ENCODE assay signal across 20 cellular contexts in the genomic region with DNA sequence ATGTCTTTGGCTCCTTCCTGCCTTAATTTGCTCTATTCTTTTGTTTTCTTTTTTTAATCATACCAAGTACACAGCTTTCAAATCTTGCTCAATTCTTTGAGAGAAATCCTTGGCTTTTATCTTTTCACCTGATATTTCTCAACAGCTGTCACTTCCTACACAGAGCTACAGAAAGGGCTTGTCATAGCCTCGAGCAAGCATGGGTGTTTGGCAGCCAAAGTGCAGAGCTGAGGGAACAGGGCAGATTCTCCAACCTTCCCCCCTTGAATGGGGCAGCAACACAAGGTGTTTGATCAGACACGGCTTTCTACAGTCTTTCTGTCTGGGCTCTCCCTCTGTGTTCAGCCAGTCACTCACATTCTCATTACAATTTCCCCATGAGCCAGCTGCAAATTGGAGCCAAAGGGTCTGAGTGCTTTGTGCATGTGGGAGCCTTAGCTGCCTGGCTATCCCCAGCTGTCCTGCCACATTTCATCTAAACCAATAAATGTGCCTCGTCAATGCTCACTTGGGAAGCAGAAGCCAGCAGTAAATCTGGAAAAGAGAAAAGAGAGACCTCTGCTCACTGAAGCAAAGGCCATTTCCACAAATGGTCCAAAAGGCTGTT.
A peak's percentile ranks its signal among the peaks of the same experiment; 100 is the strongest.
DNase-seq lines count a peak whose midpoint lies in the region; ATAC-seq, FAIRE-seq and TF ChIP-seq lines count a peak whose summit lies in the region.
"Had no signal": no experiment of that assay in that cellular context is flagged by ENCODE, and none has a peak within 500 bp of the region (broad histone marks: within the 10 kb centered on the region; RNA-seq: fewer than 3 reads in every experiment).

No MANE protein-coding gene starts in this region.

- H3K23me2 ChIP-seq in H1 (ENCODE audit: low read depth, low read length): no peaks in the 10 kb centered on the region

- no peak overlapping the region for H3K4ac ChIP-seq in H1 (replicated peaks; ENCODE audit: insufficient read length, low read depth, low read length)

- no peaks in the 10 kb centered on the region for H3K27me3 ChIP-seq in H1 (replicated peaks in 1 of 4; ENCODE audit: control insufficient read depth in 3 of 4, extremely low read depth in 1 of 4, insufficient read depth in 3 of 4, low read length in 3 of 4)
- H3K27me3 ChIP-seq: BLaER1, brain microvascular endothelial cell, esophagus squamous epithelium had no signal

- H3K36me3 ChIP-seq in H1 (ENCODE audit: control insufficient read depth in 2 of 4, insufficient read depth in 4 of 4, low read length in 3 of 4): no peaks in the 10 kb centered on the region
- H3K36me3 ChIP-seq: BLaER1, brain microvascular endothelial cell, esophagus squamous epithelium had no signal

- H4K5ac ChIP-seq in H1 (ENCODE audit: insufficient read length, low read depth, low read length): no peak overlapping the region

- no peak overlapping the region for H3K9ac ChIP-seq in H1 (replicated peaks in 1 of 4; ENCODE audit: extremely low read depth in 1 of 4, low read depth in 3 of 4, low read length in 3 of 4)
- H3K9ac ChIP-seq: BLaER1 had no signal

- CTCF ChIA-PET in H1 (lab: Charles Lee; ENCODE audit: partially characterized antibody): interaction anchor here (0.7 to 1.2 kb wide), 2 partner anchors 12 to 155 kb away, joined by 3 to 5 read pairs; no protein-coding TSS in a partner anchor

- peak overlapping the region; percentile 68; the same call in 1 of the 2 replicates for H2AFZ ChIP-seq in H1 (ENCODE audit: low read length)

- no peak for FAIRE-seq in H1 (lab: Jason Lieb, UNC)

- H3K9me3 ChIP-seq in H1 (ENCODE audit: insufficient read depth in 2 of 2, low read depth in 1 of 2, low read length in 1 of 2): no peaks in the 10 kb centered on the region
- H3K9me3 ChIP-seq: esophagus squamous epithelium had no signal

- no peaks in the 10 kb centered on the region for H3K4me1 ChIP-seq in H1 (replicated peaks in 1 of 4; ENCODE audit: control insufficient read depth in 3 of 4, insufficient read depth in 4 of 4, low read length in 3 of 4)
- H3K4me1 ChIP-seq: BLaER1 had no signal

- H3K79me2 ChIP-seq in H1 (ENCODE audit: control insufficient read depth in 1 of 2, insufficient read depth in 2 of 2, low read length in 2 of 2): no peaks in the 10 kb centered on the region

- no peaks in the 10 kb centered on the region for H3K79me1 ChIP-seq in H1 (ENCODE audit: low read depth, low read length)

- ATAC-seq in HG03378 (IDR thresholded peaks at IDR 0.05; ENCODE audit: unreplicated experiment): no peak
- ATAC-seq in activated CD4-positive, CD25-positive, alpha-beta regulatory T cell treated with anti-CD3 and anti-CD28 coated beads, Interleukin-2, amount 50 U/mL, for 24 hours: no peak
- ATAC-seq: activated CD8-positive, alpha-beta T cell treated with anti-CD3 and anti-CD28 coated beads, Interleukin-2, amount 10 ng/mL, durations not matched to agents 7 days and 5 days; activated T-cell treated with anti-CD3 and anti-CD28 coated beads, Interleukin-2, amount 50 U/mL, for 72 hours had no signal

- H2BK120ac ChIP-seq in H1 (replicated peaks; ENCODE audit: low read depth, low read length): no peak overlapping the region

- H2BK15ac ChIP-seq in H1 (ENCODE audit: low read length): no peak overlapping the region

- POLR2A ChIA-PET in H1 (lab: Charles Lee; ENCODE audit: partially characterized antibody): no interaction called here

- H4K91ac ChIP-seq in H1 (replicated peaks; ENCODE audit: insufficient read length, low read length): no peak overlapping the region

- no peak overlapping the region for H3K4me2 ChIP-seq in H1 (ENCODE audit: insufficient read depth in 1 of 2, low read depth in 2 of 2, low read length in 2 of 2)
- H3K4me2 ChIP-seq: BLaER1 had no signal

- TF ChIP-seq POLR2A in H1 (IDR thresholded peaks at IDR 0.05; ENCODE audit: control extremely low read depth in 1 of 2, low read depth in 2 of 2, low read length in 2 of 2): no peak

- H2BK20ac ChIP-seq in H1 (ENCODE audit: low read length): no peak overlapping the region

- no peak overlapping the region for H3K4me3 ChIP-seq in H1 (ENCODE audit: extremely low read depth in 1 of 4, insufficient read depth in 2 of 4, low read depth in 3 of 4, low read length in 4 of 4)
- H3K4me3 ChIP-seq: BLaER1, esophagus squamous epithelium had no signal

- H3K14ac ChIP-seq in H1 (ENCODE audit: insufficient read length): no peak overlapping the region

- 75% methylated on average over 3 of the region's 3 CpGs; no CpG with 5 or more reads in 1 of the 2 experiments for WGBS in H1 (ENCODE audit: extremely low coverage in 1 of 2, insufficient coverage in 1 of 2, insufficient read length in 1 of 2, insufficient replicate concordance in 2 of 2, low coverage in 1 of 2, low lambda C conversion rate in 2 of 2, missing lambda C conversion rate in 1 of 2), 2 experiments

- no peak for TF ChIP-seq EP300 in H1 (IDR thresholded peaks at IDR 0.05; ENCODE audit: borderline replicate concordance in 1 of 2, low read depth in 2 of 2, low read length in 2 of 2)

- H2AK5ac ChIP-seq in H1 (ENCODE audit: low read depth, low read length): no peak overlapping the region

- peak in 2 of 3 experiments; percentile 56 to 69 for DNase-seq in NCI-H1417 (lab: John Stamatoyannopoulos, UW)
- no peak for DNase-seq in NCI-H1417 treated with DMSO at 0.1 percent for 48 hours (lab: John Stamatoyannopoulos, UW)
- peak; percentile 85 for DNase-seq in NCI-H446 treated with DMSO at 0.1 percent for 48 hours (lab: John Stamatoyannopoulos, UW)
- no peak for DNase-seq in H1 (ENCODE audit: low read depth in 1 of 2, low spot score in 2 of 2)
- DNase-seq in pons (ENCODE audit: low spot score): peak; percentile 14
- DNase-seq in activated naive CD4-positive, alpha-beta T cell treated with anti-CD3 and anti-CD28 coated beads, Interleukin-2, amount 50 U/mL, for 16 hours: no peak
- DNase-seq: activated CD8-positive, alpha-beta T cell treated with anti-CD3 and anti-CD28 coated beads, Interleukin-2, amount 10 ng/mL, durations not matched to agents 7 days and 5 days; activated T-cell treated with anti-CD3 and anti-CD28 coated beads, Interleukin-2, amount 50 U/mL, for 72 hours; brain microvascular endothelial cell; DMS79 treated with DMSO at 0.1 percent for 48 hours; esophagus squamous epithelium; KG1; mammary epithelial cell; NCI-H146; NCI-H524 had no signal

- no peaks in the 10 kb centered on the region for H4K20me1 ChIP-seq in H1 (replicated peaks in 1 of 2; ENCODE audit: control insufficient read depth in 1 of 2, insufficient read depth in 2 of 2, low read length in 2 of 2)
- H4K20me1 ChIP-seq: BLaER1 had no signal

- H3K23ac ChIP-seq in H1 (ENCODE audit: insufficient read length): no peak overlapping the region

- no peak for TF ChIP-seq RAD21 in H1 (IDR thresholded peaks at IDR 0.05 in 1 of 2, conservative IDR thresholded peaks at IDR 0.05 in 1 of 2; ENCODE audit: low read depth in 2 of 2, low read length in 2 of 2)

- no peak overlapping the region for H3K27ac ChIP-seq in H1 (ENCODE audit: low read depth, low read length)
- H3K27ac ChIP-seq: 22Rv1, BLaER1, brain microvascular endothelial cell, esophagus squamous epithelium, VCaP had no signal

- no peak overlapping the region for H2BK12ac ChIP-seq in H1 (ENCODE audit: low read depth, low read length)

- H3K18ac ChIP-seq in H1 (ENCODE audit: extremely low read depth, low read length): no peak overlapping the region

- TF ChIP-seq CTCF in H1 (IDR thresholded peaks at IDR 0.05; ENCODE audit: control extremely low read depth in 1 of 3, insufficient read depth in 1 of 3, low read depth in 1 of 3, low read length in 3 of 3): no peak

- no peak overlapping the region; the same call in 1 of the 2 replicates for H4K8ac ChIP-seq in H1 (ENCODE audit: extremely low read depth, insufficient read depth, low read length)

- no peak overlapping the region for H2BK5ac ChIP-seq in H1 (ENCODE audit: low read depth, low read length)

- H3K56ac ChIP-seq in H1 (replicated peaks; ENCODE audit: insufficient read length, low read depth, low read length): no peak overlapping the region

TF ChIP-seq in H1, 55 proteins besides CTCF, POLR2A, EP300 and RAD21 (continues in another document):
- TF ChIP-seq FOSL1 (IDR thresholded peaks at IDR 0.05; ENCODE audit: insufficient read depth, low read depth, low read length) (no peak), HDAC6 (IDR thresholded peaks at IDR 0.05; ENCODE audit: low read depth, low read length) (no peak), HDAC2 (IDR thresholded peaks at IDR 0.05; ENCODE audit: borderline replicate concordance in 1 of 2, low read depth in 2 of 2, low read length in 2 of 2) (no peak), ASH2L (IDR thresholded peaks at IDR 0.05; ENCODE audit: low read length) (no peak), EZH2 (IDR thresholded peaks at IDR 0.05; ENCODE audit: low read depth, low read length, severe bottlenecking) (no peak), POU5F1 (IDR thresholded peaks at IDR 0.05; ENCODE audit: low read depth, low read length) (no peak), TBP (IDR thresholded peaks at IDR 0.05; ENCODE audit: low read depth, low read length) (no peak), CEBPB (IDR thresholded peaks at IDR 0.05; ENCODE audit: low read depth, low read length) (no peak), TCF12 (IDR thresholded peaks at IDR 0.05; ENCODE audit: low read depth, low read length) (no peak), EGR1 (IDR thresholded peaks at IDR 0.05; ENCODE audit: borderline replicate concordance, low read depth, low read length) (no peak), SIX5 (IDR thresholded peaks at IDR 0.05; ENCODE audit: low read depth, low read length) (no peak), SAP30 (IDR thresholded peaks at IDR 0.05; ENCODE audit: insufficient read depth, insufficient replicate concordance, low read length) (no peak)

Comparison
In these comparisons a context has a peak if more than half of its experiments do, and no peak if none do; other contexts are left out.
1. DNase-seq: peak in NCI-H1417 (2 of 3), NCI-H446 treated with DMSO at 0.1 percent for 48 hours (single experiment) and pons (single experiment); none in NCI-H1417 treated with DMSO at 0.1 percent for 48 hours (single experiment), H1 (0 of 2) and activated naive CD4-positive, alpha-beta T cell treated with anti-CD3 and anti-CD28 coated beads, Interleukin-2, amount 50 U/mL, for 16 hours (single experiment).